12 cellular contexts compared by ENCODE assay signal in the genomic region with DNA sequence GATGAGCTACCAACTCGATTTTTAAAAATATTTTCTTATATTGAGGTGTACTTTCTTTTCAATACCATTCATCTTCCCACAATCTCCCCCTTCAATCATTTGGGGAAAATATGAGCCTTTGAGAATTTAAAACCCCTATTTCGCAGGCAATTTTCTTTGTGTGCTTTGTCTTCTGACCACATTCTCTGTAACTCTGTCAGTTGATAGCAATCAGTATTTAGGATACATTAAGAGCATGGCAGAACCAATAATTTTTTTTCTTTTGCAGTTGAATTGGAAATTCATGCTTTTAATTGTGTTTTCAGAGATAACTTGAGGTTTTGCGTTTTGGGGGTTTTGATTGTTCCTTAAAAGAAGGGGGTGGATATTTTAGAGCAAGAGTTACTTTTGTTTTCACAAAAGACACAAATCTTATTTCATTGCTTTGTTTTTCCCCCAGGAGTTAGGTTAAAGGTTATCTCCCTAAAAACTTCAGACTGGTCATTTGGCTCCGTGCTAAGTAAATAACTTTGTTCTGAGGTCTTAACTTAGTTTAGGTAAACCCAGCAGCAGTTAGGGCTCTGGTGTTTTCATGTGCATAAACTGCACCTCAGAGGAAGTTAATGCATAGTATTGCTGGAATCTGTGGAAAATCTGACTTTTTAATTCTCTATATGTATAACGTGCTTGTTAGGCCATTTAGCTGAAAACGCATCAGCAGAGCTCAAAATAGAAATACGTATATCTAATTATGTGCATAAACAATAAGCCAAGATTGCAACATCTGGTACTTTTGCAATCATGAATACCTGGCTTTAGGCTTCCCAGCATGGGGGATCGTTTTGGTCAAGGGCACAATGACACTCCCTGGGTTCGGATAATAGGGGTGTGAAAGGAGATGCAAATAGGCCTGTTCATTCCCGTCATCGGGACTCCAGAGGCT.
A peak's percentile ranks its signal among the peaks of the same experiment; 100 is the strongest.
DNase-seq lines count a peak whose midpoint lies in the region; ATAC-seq lines count a peak whose summit lies in the region.
"Had no signal": no experiment of that assay in that cellular context is flagged by ENCODE, and none has a peak within 500 bp of the region (broad histone marks: within the 10 kb centered on the region; RNA-seq: fewer than 3 reads in every experiment).

No MANE protein-coding gene starts in this region.

- peaks cover 30% of the 10 kb centered on the region for H3K79me1 ChIP-seq in trophoblast cell (ENCODE audit: low read length)

- peak overlapping the region; percentile 86 for H2BK12ac ChIP-seq in trophoblast cell (ENCODE audit: low read length)

- no CpG with 5 or more reads among the region's 11 CpGs for WGBS in trophoblast cell (ENCODE audit: extremely low coverage, insufficient coverage, insufficient read length)

- peak overlapping the region; percentile 97 for H3K27ac ChIP-seq in trophoblast cell (ENCODE audit: low read depth, low read length)
- H3K27ac ChIP-seq: SJSA1 had no signal

- H3K4ac ChIP-seq in trophoblast cell (ENCODE audit: low read depth, low read length), result no peak overlapping the region

- no peak overlapping the region for H3K4me3 ChIP-seq in adipocyte (ENCODE audit: low read length)
- H3K4me3 ChIP-seq in trophoblast cell (ENCODE audit: low read depth, low read length), result no peak overlapping the region
- H3K4me3 ChIP-seq: SJSA1 had no signal

- peak overlapping the region; percentile 98 for H2BK5ac ChIP-seq in trophoblast cell (ENCODE audit: low read depth, low read length, poor library complexity)

- H3K18ac ChIP-seq in trophoblast cell (ENCODE audit: low read length), result peak overlapping the region; percentile 61

- no peak overlapping the region for H3K23ac ChIP-seq in trophoblast cell (ENCODE audit: low read length)

- peak overlapping the region; percentile 90 for H4K91ac ChIP-seq in trophoblast cell (ENCODE audit: low read depth, low read length)

- H3K79me2 ChIP-seq in trophoblast cell (ENCODE audit: control insufficient read depth, insufficient read depth, low read length, poor library complexity), result no peaks in the 10 kb centered on the region

- H3K36me3 ChIP-seq in adipocyte (ENCODE audit: control insufficient read depth, insufficient read depth, low read length, severe bottlenecking) (no peaks in the 10 kb centered on the region), trophoblast cell (ENCODE audit: control insufficient read depth in 1 of 2, insufficient read depth in 2 of 2, low read length in 2 of 2) (no peaks in the 10 kb centered on the region)
- H3K36me3 ChIP-seq: heart left ventricle, SJSA1 had no signal

- H3K27me3 ChIP-seq in adipocyte (replicated peaks; ENCODE audit: control insufficient read depth, insufficient read depth, low read length), result no peaks in the 10 kb centered on the region
- H3K27me3 ChIP-seq in trophoblast cell (ENCODE audit: insufficient read depth, low read length), result no peaks in the 10 kb centered on the region
- H3K27me3 ChIP-seq: heart left ventricle, SJSA1 had no signal

- DNase-seq in NCI-H2171 treated with DMSO at 0.1 percent for 48 hours (lab: John Stamatoyannopoulos, UW) (peak; percentile 13), NCI-H2171 (lab: John Stamatoyannopoulos, UW) (no peak), adipocyte (ENCODE audit: low read depth) (peak; percentile 54), iPS DF 19.7 (ENCODE audit: low read depth, low spot score) (peak; percentile 48), trophoblast cell (peak in 1 of 2 donors; percentile 46), OCI-M2 (lab: John Stamatoyannopoulos, UW; ENCODE audit: unreplicated experiment) (no peak)
- DNase-seq: activated effector memory CD4-positive, alpha-beta T cell treated with anti-CD3 and anti-CD28 coated beads, Interleukin-2, amount 50 U/mL, for 16 hours; heart left ventricle; NCI-H2029 treated with DMSO at 0.1 percent for 48 hours had no signal

- H4K8ac ChIP-seq in trophoblast cell (ENCODE audit: low read depth, low read length), result peak overlapping the region; percentile 78

- no peaks in the 10 kb centered on the region for H3K9me3 ChIP-seq in adipocyte (ENCODE audit: control insufficient read depth, low read length)
- peaks cover 2% of the 10 kb centered on the region for H3K9me3 ChIP-seq in trophoblast cell (ENCODE audit: insufficient read depth, low read depth, low read length)
- H3K9me3 ChIP-seq: heart left ventricle, SJSA1 had no signal

- no peak overlapping the region for H3K9ac ChIP-seq in adipocyte (ENCODE audit: low read length)
- H3K9ac ChIP-seq in trophoblast cell (ENCODE audit: low read length), result no peak overlapping the region

- H2AK5ac ChIP-seq in trophoblast cell (ENCODE audit: low read length), result no peak overlapping the region

- H3K4me2 ChIP-seq in trophoblast cell (ENCODE audit: low read length), result peak overlapping the region; percentile 13

- peaks cover 9% of the 10 kb centered on the region for H3K4me1 ChIP-seq in adipocyte (ENCODE audit: control insufficient read depth, insufficient read depth, low read length)
- peaks cover 6 to 16% of the 10 kb centered on the region in 2 experiments for H3K4me1 ChIP-seq in trophoblast cell (ENCODE audit: control insufficient read depth in 1 of 2, insufficient read depth in 2 of 2, low read length in 2 of 2)
- H3K4me1 ChIP-seq: SJSA1 had no signal

- ATAC-seq in HG03571 (IDR thresholded peaks at IDR 0.05; ENCODE audit: unreplicated experiment), result no peak
- ATAC-seq in HG03280 (IDR thresholded peaks at IDR 0.05; ENCODE audit: unreplicated experiment), result no peak

- H4K12ac ChIP-seq in trophoblast cell (ENCODE audit: low read depth, low read length), result no peak overlapping the region

- H2AFZ ChIP-seq in trophoblast cell (ENCODE audit: insufficient read depth, low read length, poor library complexity), result no peak overlapping the region

- H3K14ac ChIP-seq in trophoblast cell (ENCODE audit: low read length), result peak overlapping the region; percentile 61

- H2BK120ac ChIP-seq in trophoblast cell (ENCODE audit: insufficient read depth, low read length, poor library complexity), result peak overlapping the region; percentile 98

Comparison
In these comparisons a context has a peak if more than half of its experiments do, and no peak if none do; other contexts are left out.
1. DNase-seq: peak in NCI-H2171 treated with DMSO at 0.1 percent for 48 hours (single experiment), adipocyte (single experiment) and iPS DF 19.7 (single experiment); none in NCI-H2171 (single experiment) and OCI-M2 (single experiment).